In the genomic region with DNA sequence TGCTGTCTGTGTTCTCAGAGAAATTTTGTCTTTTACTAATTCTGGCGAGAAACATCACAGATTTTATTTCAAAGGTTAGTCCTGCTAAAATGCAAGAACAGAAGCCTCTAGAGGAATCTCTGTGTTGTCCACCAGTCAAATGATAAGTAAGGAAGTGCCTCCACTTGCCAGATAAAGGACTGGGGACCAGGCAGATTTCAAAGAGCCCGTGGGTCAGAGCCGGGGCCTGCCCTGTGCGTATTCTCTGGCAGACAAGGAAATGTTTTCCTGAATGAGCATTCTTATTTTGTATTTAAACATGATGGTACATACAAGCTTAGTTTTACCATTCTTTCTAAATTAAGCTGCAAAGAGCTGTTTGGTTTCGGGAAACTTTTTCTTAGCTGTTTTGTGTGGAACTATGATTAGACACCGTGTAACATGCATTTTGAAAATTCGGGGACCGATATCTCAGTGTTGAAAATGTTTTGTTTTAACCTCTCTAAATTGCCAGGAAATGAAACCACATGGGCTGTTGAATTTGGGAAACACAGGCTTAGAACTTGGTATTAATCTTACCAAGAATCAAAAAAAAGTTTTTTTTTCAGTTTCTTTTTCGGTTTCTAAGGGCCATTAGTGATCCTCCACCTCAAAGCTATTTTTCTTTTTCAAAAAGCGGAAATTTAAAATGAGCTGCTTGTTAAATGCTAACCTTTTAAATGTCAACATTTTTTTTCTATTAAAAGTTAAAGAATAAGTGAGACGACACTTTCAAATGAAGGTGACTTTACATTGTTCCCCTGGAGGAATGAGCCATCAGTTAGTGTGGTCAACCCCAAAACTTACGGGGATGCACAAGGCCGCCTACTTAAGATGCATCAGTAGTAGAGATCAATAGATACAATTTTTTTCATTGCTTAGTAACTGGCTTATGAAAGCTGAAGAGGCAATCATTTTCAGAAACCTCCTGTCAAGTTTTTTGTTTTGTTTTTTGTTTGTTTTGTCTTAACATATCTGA, we compare ENCODE assay signal across 9 cellular contexts.
DNase-seq lines count a peak whose midpoint lies in the region; ATAC-seq and FAIRE-seq lines count a peak whose summit lies in the region.
"Had no signal": no experiment of that assay in that cellular context is flagged by ENCODE, and none has a peak within 500 bp of the region (broad histone marks: within the 10 kb centered on the region; RNA-seq: fewer than 3 reads in every experiment).

No MANE protein-coding gene starts in this region.

- ATAC-seq in HG02970 (IDR thresholded peaks at IDR 0.05; ENCODE audit: low FRiP score, unreplicated experiment) = peak; percentile 41

- no peak for DNase-seq in GM19239 (ENCODE audit: insufficient read length, low spot score)
- DNase-seq in activated CD4-positive, alpha-beta T cell treated with anti-CD3 and anti-CD28 coated beads, Interleukin-2, amount 50 U/mL, for 4 hours = peak; percentile 10 to 15
- DNase-seq in stimulated activated CD4-positive, alpha-beta T cell treated with anti-CD3 and anti-CD28 coated beads, Interleukin-15, amount 100 ng/mL, for 24 hours = peak; percentile 30
- no peak for DNase-seq in HUDEP-2 (lab: John Stamatoyannopoulos, UW; ENCODE audit: unreplicated experiment in 76 of 76)
- DNase-seq in cerebellar nuclear complex (lab: John Stamatoyannopoulos, UW) = no peak
- no peak for DNase-seq in cortex of kidney (lab: John Stamatoyannopoulos, UW)
- DNase-seq in SKM-1 (lab: John Stamatoyannopoulos, UW; ENCODE audit: unreplicated experiment) = no peak
- DNase-seq: NCI-H2081 treated with DMSO at 0.1 percent for 48 hours had no signal

- FAIRE-seq in GM19239 (lab: Jason Lieb, UNC) = peak; percentile 94

Comparison
In these comparisons a context has a peak if more than half of its experiments do, and no peak if none do; other contexts are left out.
1. DNase-seq: peak in activated CD4-positive, alpha-beta T cell treated with anti-CD3 and anti-CD28 coated beads, Interleukin-2, amount 50 U/mL, for 4 hours (2 of 2) and stimulated activated CD4-positive, alpha-beta T cell treated with anti-CD3 and anti-CD28 coated beads, Interleukin-15, amount 100 ng/mL, for 24 hours (single experiment); none in GM19239 (single experiment), HUDEP-2 (0 of 76), cerebellar nuclear complex (0 of 2), cortex of kidney (single experiment) and SKM-1 (single experiment).